ENCODE assay signal across 10 cellular contexts in genomic region chr7:618539-619355, GRCh38.
A peak's percentile ranks its signal among the peaks of the same experiment; 100 is the strongest.
DNase-seq lines count a peak whose midpoint lies in the region; ATAC-seq and TF ChIP-seq lines count a peak whose summit lies in the region.
"Had no signal": no experiment of that assay in that cellular context is flagged by ENCODE, and none has a peak within 500 bp of the region (broad histone marks: within the 10 kb centered on the region; RNA-seq: fewer than 3 reads in every experiment).

No MANE protein-coding gene starts in this region.

- no peak overlapping the region for H2AFZ ChIP-seq in mesenchymal stem cell (ENCODE audit: low read depth, low read length)
- H2AFZ ChIP-seq: parathyroid adenoma had no signal

- H3K14ac ChIP-seq in mesenchymal stem cell (ENCODE audit: low read length in 2 of 2), result peak overlapping the region in 1 of 2 experiments; percentile 57

- peak overlapping the region; percentile 82 for H3K4me3 Mint-ChIP-seq in activated T-helper 1 cell treated with anti-CD3 and anti-CD28 coated beads, Interleukin-12 subunit alpha, Interleukin-12 subunit beta, Interleukin-2, Interleukin-4 antibody, amounts not matched to agents 30 ng/mL and 10 ng/mL and 1 ng/mL, durations not matched to agents 14 hours and 24 hours and 36 hours

- H3K27ac ChIP-seq in mesenchymal stem cell (ENCODE audit: low read length, poor library complexity, severe bottlenecking) (no peak overlapping the region), A673 (ENCODE audit: low read depth, low read length, poor library complexity, severe bottlenecking) (no peak overlapping the region)
- H3K27ac ChIP-seq: parathyroid adenoma had no signal

- H2BK12ac ChIP-seq in mesenchymal stem cell (ENCODE audit: low read length in 2 of 2), result peak overlapping the region in 1 of 2 experiments; percentile 89

- no peak overlapping the region for H3K18ac ChIP-seq in mesenchymal stem cell (ENCODE audit: low read depth in 1 of 2, low read length in 2 of 2)

- H3K27ac Mint-ChIP-seq in activated T-helper 1 cell treated with anti-CD3 and anti-CD28 coated beads, Interleukin-12 subunit alpha, Interleukin-12 subunit beta, Interleukin-2, Interleukin-4 antibody, amounts not matched to agents 30 ng/mL and 10 ng/mL and 1 ng/mL, durations not matched to agents 14 hours and 24 hours and 36 hours, result peak overlapping the region; percentile 99

- DNase-seq in AML-193 (lab: John Stamatoyannopoulos, UW) (peak; percentile 82 to 90), NOMO-1 treated with dmso at 0.1 percent for 144 hours (lab: John Stamatoyannopoulos, UW; ENCODE audit: unreplicated experiment) (peak; percentile 74), mesenchymal stem cell (peak; percentile 50), A673 (ENCODE audit: low spot score) (no peak), epidermal melanocyte (ENCODE audit: insufficient read length, low spot score) (no peak), G401 (ENCODE audit: low spot score) (no peak)
- DNase-seq in activated T-helper 1 cell treated with anti-CD3 and anti-CD28 coated beads, Interleukin-12 subunit alpha, Interleukin-12 subunit beta, Interleukin-2, Interleukin-4 antibody, amounts not matched to agents 30 ng/mL and 10 ng/mL and 1 ng/mL, durations not matched to agents 14 hours and 24 hours and 36 hours (ENCODE audit: low spot score), result peak; percentile 71
- DNase-seq: BE2C had no signal

- H3K23ac ChIP-seq in mesenchymal stem cell (ENCODE audit: low read length in 2 of 2), result no peak overlapping the region

- peaks cover 27% of the 10 kb centered on the region for H3K36me3 Mint-ChIP-seq in activated T-helper 1 cell treated with anti-CD3 and anti-CD28 coated beads, Interleukin-12 subunit alpha, Interleukin-12 subunit beta, Interleukin-2, Interleukin-4 antibody, amounts not matched to agents 30 ng/mL and 10 ng/mL and 1 ng/mL, durations not matched to agents 14 hours and 24 hours and 36 hours (ENCODE audit: low read depth)

- H3K36me3 ChIP-seq in mesenchymal stem cell (ENCODE audit: control insufficient read depth in 1 of 2, insufficient read depth in 2 of 2, low read depth in 1 of 2, low read length in 2 of 2) (no peaks in the 10 kb centered on the region), A673 (ENCODE audit: insufficient read depth, low read length, poor library complexity, severe bottlenecking) (no peaks in the 10 kb centered on the region)
- H3K36me3 ChIP-seq: BE2C had no signal

- no peak overlapping the region for H3K4me2 ChIP-seq in mesenchymal stem cell (ENCODE audit: low read length, poor library complexity, severe bottlenecking)

- no peaks in the 10 kb centered on the region for H3K27me3 Mint-ChIP-seq in activated T-helper 1 cell treated with anti-CD3 and anti-CD28 coated beads, Interleukin-12 subunit alpha, Interleukin-12 subunit beta, Interleukin-2, Interleukin-4 antibody, amounts not matched to agents 30 ng/mL and 10 ng/mL and 1 ng/mL, durations not matched to agents 14 hours and 24 hours and 36 hours (ENCODE audit: insufficient read depth)

- H2BK15ac ChIP-seq in mesenchymal stem cell (ENCODE audit: low read depth, poor library complexity, severe bottlenecking), result no peak overlapping the region

- no peak for TF ChIP-seq CTCF in A673 (conservative IDR thresholded peaks at IDR 0.05; ENCODE audit: low read depth, low read length)

- H2BK120ac ChIP-seq in mesenchymal stem cell (ENCODE audit: low read depth, low read length), result no peak overlapping the region

- H3K9me3 Mint-ChIP-seq in activated T-helper 1 cell treated with anti-CD3 and anti-CD28 coated beads, Interleukin-12 subunit alpha, Interleukin-12 subunit beta, Interleukin-2, Interleukin-4 antibody, amounts not matched to agents 30 ng/mL and 10 ng/mL and 1 ng/mL, durations not matched to agents 14 hours and 24 hours and 36 hours, result peaks cover 42% of the 10 kb centered on the region

- peaks cover 48% of the 10 kb centered on the region for H3K4me1 Mint-ChIP-seq in activated T-helper 1 cell treated with anti-CD3 and anti-CD28 coated beads, Interleukin-12 subunit alpha, Interleukin-12 subunit beta, Interleukin-2, Interleukin-4 antibody, amounts not matched to agents 30 ng/mL and 10 ng/mL and 1 ng/mL, durations not matched to agents 14 hours and 24 hours and 36 hours (ENCODE audit: low read depth)

- H3K4me3 ChIP-seq in mesenchymal stem cell (ENCODE audit: insufficient read depth in 1 of 2, low read depth in 1 of 2, low read length in 2 of 2) (no peak overlapping the region), A673 (ENCODE audit: low read depth, low read length, poor library complexity, severe bottlenecking) (no peak overlapping the region)

- no peak overlapping the region for H3K9ac ChIP-seq in mesenchymal stem cell (ENCODE audit: low read length)
- H3K9ac ChIP-seq: parathyroid adenoma had no signal

- 79% methylated on average over 11 of the region's 14 CpGs for WGBS in mesenchymal stem cell

- no peak overlapping the region for H4K91ac ChIP-seq in mesenchymal stem cell (ENCODE audit: low read length)

- H2AK5ac ChIP-seq in mesenchymal stem cell (ENCODE audit: low read length, severe bottlenecking), result no peak overlapping the region

- POLR2A ChIA-PET in A673 (lab: Charles Lee; ENCODE audit: low non-redundant PET), result no interaction called here

- H4K8ac ChIP-seq in mesenchymal stem cell (ENCODE audit: low read length), result no peak overlapping the region

- ATAC-seq in HG03460 (IDR thresholded peaks at IDR 0.05; ENCODE audit: unreplicated experiment), result no peak

- CTCF ChIA-PET in A673 (lab: Charles Lee), result no interaction called here

- no peaks in the 10 kb centered on the region for H3K4me1 ChIP-seq in mesenchymal stem cell (ENCODE audit: control insufficient read depth, insufficient read depth, low read depth, low read length)
- H3K4me1 ChIP-seq in A673 (ENCODE audit: insufficient read depth, low read length, poor library complexity, severe bottlenecking), result no peaks in the 10 kb centered on the region
- H3K4me1 ChIP-seq: BE2C, parathyroid adenoma had no signal

- H3K9me3 ChIP-seq in mesenchymal stem cell (ENCODE audit: control insufficient read depth, low read length) (peaks cover 17% of the 10 kb centered on the region), A673 (ENCODE audit: low read depth, low read length, poor library complexity, severe bottlenecking) (peaks cover 14% of the 10 kb centered on the region)
- H3K9me3 ChIP-seq: BE2C had no signal

- no peak overlapping the region for H2BK5ac ChIP-seq in mesenchymal stem cell (ENCODE audit: low read depth, low read length, poor library complexity, severe bottlenecking)

- no peaks in the 10 kb centered on the region for H3K79me1 ChIP-seq in mesenchymal stem cell (replicated peaks; ENCODE audit: low read length, poor library complexity, severe bottlenecking)

- H3K27me3 ChIP-seq in mesenchymal stem cell (ENCODE audit: control insufficient read depth in 1 of 2, insufficient read depth in 1 of 2, low read length in 2 of 2), result no peaks in the 10 kb centered on the region
- no peaks in the 10 kb centered on the region for H3K27me3 ChIP-seq in A673 (replicated peaks; ENCODE audit: insufficient read depth, low read depth, low read length, poor library complexity)
- H3K27me3 ChIP-seq: BE2C had no signal

- peak overlapping the region in 1 of 2 experiments; percentile 24 for H3K4ac ChIP-seq in mesenchymal stem cell (ENCODE audit: low read depth in 1 of 2, low read length in 2 of 2)

- intact Hi-C loops in activated T-helper 1 cell treated with anti-CD3 and anti-CD28 coated beads, Interleukin-12 subunit alpha, Interleukin-12 subunit beta, Interleukin-2, Interleukin-4 antibody, amounts not matched to agents 30 ng/mL and 10 ng/mL and 1 ng/mL, durations not matched to agents 14 hours and 24 hours and 36 hours (cut with micrococcal nuclease), result loop anchor here (1.0 to 5.0 kb wide), 3 partner anchors 14 to 96 kb away; no protein-coding TSS in a partner anchor
- intact Hi-C loops in A673 (cut with micrococcal nuclease; ENCODE audit: unreplicated experiment), result no loop called here

- BruUV-seq in A673 (replicated peaks; lab: Mats Ljungman, UMichigan), result no TSS peak

- in situ Hi-C loops in G401 (cut with HindIII; ENCODE audit: low sequenced_read_pairs), result no loop called here

Comparison
In these comparisons a context has a peak if more than half of its experiments do, and no peak if none do; other contexts are left out.
1. DNase-seq: peak in AML-193 (2 of 2), NOMO-1 treated with dmso at 0.1 percent for 144 hours (single experiment), activated T-helper 1 cell treated with anti-CD3 and anti-CD28 coated beads, Interleukin-12 subunit alpha, Interleukin-12 subunit beta, Interleukin-2, Interleukin-4 antibody, amounts not matched to agents 30 ng/mL and 10 ng/mL and 1 ng/mL, durations not matched to agents 14 hours and 24 hours and 36 hours (single experiment) and mesenchymal stem cell (single experiment); none in A673 (single experiment), epidermal melanocyte (single experiment) and G401 (single experiment).